ENCODE assay signal across 1 cellular context in genomic region chr15:32578482-32578881, GRCh38.
TF ChIP-seq lines count a peak whose summit lies in the region.

No MANE protein-coding gene starts in this region.

TF ChIP-seq in Ishikawa, 13 proteins besides CTCF, POLR2A, EP300 and RAD21:
- TF ChIP-seq TEAD4 (IDR thresholded peaks at IDR 0.05) (peak; percentile 68), FOXM1 (IDR thresholded peaks at IDR 0.05; ENCODE audit: borderline replicate concordance, low read depth) (peak; percentile 68), TCF12 (IDR thresholded peaks at IDR 0.05; ENCODE audit: low read depth) (peak; percentile 66), NFIC (IDR thresholded peaks at IDR 0.05) (peak; percentile 17; the same call in 1 of the 2 replicates)
